1 cellular context compared by ENCODE assay signal in the genomic region with DNA sequence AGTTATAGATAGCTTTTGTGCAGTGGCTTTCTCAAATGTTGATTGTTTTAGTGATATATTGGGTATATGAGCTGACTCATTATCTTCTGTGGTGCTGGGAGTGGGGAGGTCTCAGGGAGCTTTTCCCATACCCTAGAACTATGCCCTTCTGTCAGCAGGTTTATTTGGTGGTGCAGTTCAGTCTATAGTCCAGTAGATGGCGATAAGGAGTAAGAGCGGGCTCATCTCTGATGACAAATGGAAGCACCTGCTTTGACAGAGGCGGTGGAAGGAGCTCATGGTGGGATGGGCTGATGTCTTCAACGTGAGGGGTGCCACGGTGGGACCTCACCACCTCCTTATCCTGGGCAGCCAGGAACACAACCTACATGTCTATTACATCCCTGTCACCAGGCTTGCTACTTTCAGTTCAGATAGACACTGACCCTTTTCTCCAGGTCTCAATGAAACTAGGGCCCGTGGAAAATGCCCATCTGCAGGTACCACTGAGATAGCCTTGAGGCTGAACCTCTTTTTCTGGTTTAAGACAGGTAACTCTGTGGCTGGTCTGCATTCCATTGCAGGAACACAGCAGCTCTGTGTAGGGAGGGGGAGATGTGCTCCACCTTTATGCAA.
TF ChIP-seq lines count a peak whose summit lies in the region.

No MANE protein-coding gene starts in this region.

TF ChIP-seq in GM23338, 12 proteins besides CTCF, POLR2A, EP300 and RAD21:
- TF ChIP-seq, protein P1, sequence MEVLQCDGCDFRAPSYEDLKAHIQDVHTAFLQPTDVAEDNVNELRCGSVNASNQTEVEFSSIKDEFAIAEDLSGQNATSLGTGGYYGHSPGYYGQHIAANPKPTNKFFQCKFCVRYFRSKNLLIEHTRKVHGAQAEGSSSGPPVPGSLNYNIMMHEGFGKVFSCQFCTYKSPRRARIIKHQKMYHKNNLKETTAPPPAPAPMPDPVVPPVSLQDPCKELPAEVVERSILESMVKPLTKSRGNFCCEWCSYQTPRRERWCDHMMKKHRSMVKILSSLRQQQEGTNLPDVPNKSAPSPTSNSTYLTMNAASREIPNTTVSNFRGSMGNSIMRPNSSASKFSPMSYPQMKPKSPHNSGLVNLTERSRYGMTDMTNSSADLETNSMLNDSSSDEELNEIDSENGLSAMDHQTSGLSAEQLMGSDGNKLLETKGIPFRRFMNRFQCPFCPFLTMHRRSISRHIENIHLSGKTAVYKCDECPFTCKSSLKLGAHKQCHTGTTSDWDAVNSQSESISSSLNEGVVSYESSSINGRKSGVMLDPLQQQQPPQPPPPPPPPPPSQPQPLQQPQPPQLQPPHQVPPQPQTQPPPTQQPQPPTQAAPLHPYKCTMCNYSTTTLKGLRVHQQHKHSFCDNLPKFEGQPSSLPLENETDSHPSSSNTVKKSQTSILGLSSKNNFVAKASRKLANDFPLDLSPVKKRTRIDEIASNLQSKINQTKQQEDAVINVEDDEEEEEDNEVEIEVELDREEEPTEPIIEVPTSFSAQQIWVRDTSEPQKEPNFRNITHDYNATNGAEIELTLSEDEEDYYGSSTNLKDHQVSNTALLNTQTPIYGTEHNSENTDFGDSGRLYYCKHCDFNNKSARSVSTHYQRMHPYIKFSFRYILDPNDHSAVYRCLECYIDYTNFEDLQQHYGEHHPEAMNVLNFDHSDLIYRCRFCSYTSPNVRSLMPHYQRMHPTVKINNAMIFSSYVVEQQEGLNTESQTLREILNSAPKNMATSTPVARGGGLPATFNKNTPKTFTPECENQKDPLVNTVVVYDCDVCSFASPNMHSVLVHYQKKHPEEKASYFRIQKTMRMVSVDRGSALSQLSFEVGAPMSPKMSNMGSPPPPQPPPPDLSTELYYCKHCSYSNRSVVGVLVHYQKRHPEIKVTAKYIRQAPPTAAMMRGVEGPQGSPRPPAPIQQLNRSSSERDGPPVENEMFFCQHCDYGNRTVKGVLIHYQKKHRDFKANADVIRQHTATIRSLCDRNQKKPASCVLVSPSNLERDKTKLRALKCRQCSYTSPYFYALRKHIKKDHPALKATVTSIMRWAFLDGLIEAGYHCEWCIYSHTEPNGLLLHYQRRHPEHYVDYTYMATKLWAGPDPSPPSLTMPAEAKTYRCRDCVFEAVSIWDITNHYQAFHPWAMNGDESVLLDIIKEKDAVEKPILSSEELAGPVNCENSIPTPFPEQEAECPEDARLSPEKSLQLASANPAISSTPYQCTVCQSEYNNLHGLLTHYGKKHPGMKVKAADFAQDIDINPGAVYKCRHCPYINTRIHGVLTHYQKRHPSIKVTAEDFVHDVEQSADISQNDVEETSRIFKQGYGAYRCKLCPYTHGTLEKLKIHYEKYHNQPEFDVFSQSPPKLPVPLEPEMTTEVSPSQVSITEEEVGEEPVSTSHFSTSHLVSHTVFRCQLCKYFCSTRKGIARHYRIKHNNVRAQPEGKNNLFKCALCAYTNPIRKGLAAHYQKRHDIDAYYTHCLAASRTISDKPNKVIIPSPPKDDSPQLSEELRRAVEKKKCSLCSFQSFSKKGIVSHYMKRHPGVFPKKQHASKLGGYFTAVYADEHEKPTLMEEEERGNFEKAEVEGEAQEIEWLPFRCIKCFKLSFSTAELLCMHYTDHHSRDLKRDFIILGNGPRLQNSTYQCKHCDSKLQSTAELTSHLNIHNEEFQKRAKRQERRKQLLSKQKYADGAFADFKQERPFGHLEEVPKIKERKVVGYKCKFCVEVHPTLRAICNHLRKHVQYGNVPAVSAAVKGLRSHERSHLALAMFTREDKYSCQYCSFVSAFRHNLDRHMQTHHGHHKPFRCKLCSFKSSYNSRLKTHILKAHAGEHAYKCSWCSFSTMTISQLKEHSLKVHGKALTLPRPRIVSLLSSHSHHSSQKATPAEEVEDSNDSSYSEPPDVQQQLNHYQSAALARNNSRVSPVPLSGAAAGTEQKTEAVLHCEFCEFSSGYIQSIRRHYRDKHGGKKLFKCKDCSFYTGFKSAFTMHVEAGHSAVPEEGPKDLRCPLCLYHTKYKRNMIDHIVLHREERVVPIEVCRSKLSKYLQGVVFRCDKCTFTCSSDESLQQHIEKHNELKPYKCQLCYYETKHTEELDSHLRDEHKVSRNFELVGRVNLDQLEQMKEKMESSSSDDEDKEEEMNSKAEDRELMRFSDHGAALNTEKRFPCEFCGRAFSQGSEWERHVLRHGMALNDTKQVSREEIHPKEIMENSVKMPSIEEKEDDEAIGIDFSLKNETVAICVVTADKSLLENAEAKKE (CRISPR knock-in tag; IDR thresholded peaks at IDR 0.05) = no peak
- TF ChIP-seq NANOG (IDR thresholded peaks at IDR 0.05; ENCODE audit: borderline replicate concordance) (no peak), CREB1 (CRISPR knock-in tag; IDR thresholded peaks at IDR 0.05; ENCODE audit: low read depth) (peak; percentile 30; the same call in 1 of the 2 replicates)
